ENCODE assay signal across 1 cellular context in the genomic region with DNA sequence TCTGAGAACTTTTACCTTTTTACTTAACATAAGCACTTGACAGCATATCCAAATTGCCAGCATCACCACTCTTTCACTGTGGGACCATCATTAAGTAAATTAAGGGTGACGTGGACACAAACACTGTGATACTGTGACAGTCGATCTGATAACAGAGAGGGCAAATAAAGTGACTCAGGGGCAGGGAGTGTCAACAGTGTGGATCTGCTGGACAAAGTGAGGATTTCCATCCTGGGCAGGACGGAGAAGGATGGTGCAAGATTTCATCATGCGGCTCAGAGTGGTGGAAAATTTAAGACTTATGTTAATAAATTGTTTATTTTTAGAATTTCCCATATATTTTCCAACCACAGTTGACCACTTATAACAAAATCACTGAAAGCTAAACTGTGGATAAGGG.
TF ChIP-seq lines count a peak whose summit lies in the region.

No MANE protein-coding gene starts in this region.

TF ChIP-seq in HepG2, 621 proteins besides CTCF, POLR2A, EP300 and RAD21 (continued from another document and continues in another):
- TF ChIP-seq ZNF350 (CRISPR knock-in tag; IDR thresholded peaks at IDR 0.05; ENCODE audit: borderline replicate concordance, low read depth) (0 out of 2 replicates have a peak, but pooled peaks have one; percentile 31), RAD51 (IDR thresholded peaks at IDR 0.05; ENCODE audit: borderline replicate concordance) (no peak), ZNF34 (CRISPR knock-in tag; IDR thresholded peaks at IDR 0.05; ENCODE audit: borderline replicate concordance) (no peak), NR2F2 (IDR thresholded peaks at IDR 0.05; ENCODE audit: borderline replicate concordance, low read depth) (0 out of 2 replicates have a peak, but pooled peaks have one; percentile 23), ZBTB3 (CRISPR knock-in tag; IDR thresholded peaks at IDR 0.05; ENCODE audit: borderline replicate concordance, low read depth) (no peak), CCDC6 (CRISPR knock-in tag; IDR thresholded peaks at IDR 0.05) (peak; percentile 77; the same call in 1 of the 2 replicates), ZFP36 (IDR thresholded peaks at IDR 0.05; ENCODE audit: borderline replicate concordance, low read depth, low read length, partially characterized antibody) (no peak), ZNF331 (CRISPR knock-in tag; IDR thresholded peaks at IDR 0.05) (peak; percentile 77), ASH2L (IDR thresholded peaks at IDR 0.05; ENCODE audit: insufficient read length, low read depth, low read length) (no peak), FOXA3 (CRISPR knock-in tag; IDR thresholded peaks at IDR 0.05) (peak; percentile 97), ZNF777 (CRISPR knock-in tag; IDR thresholded peaks at IDR 0.05) (no peak), ZNF430 (CRISPR knock-in tag; IDR thresholded peaks at IDR 0.05) (no peak), ZNF724P (CRISPR knock-in tag; IDR thresholded peaks at IDR 0.05; ENCODE audit: borderline replicate concordance) (no peak), KDM6A (CRISPR knock-in tag; IDR thresholded peaks at IDR 0.05; ENCODE audit: low read depth) (0 out of 2 replicates have a peak, but pooled peaks have one; percentile 26), MAFF (IDR thresholded peaks at IDR 0.05; ENCODE audit: low read depth, low read length) (0 out of 2 replicates have a peak, but pooled peaks have one; percentile 2), BCL6 (CRISPR knock-in tag; IDR thresholded peaks at IDR 0.05) (peak; percentile 63; the same call in 1 of the 2 replicates), ISL2 (CRISPR knock-in tag; IDR thresholded peaks at IDR 0.05) (peak; percentile 76; the same call in 1 of the 2 replicates), ZNF24 (IDR thresholded peaks at IDR 0.05) (no peak), GABPA (IDR thresholded peaks at IDR 0.05; ENCODE audit: low read depth, low read length) (no peak), GABPA (CRISPR knock-in tag; IDR thresholded peaks at IDR 0.05; ENCODE audit: low read depth) (peak; percentile 15; the same call in 1 of the 2 replicates), RCOR2 (CRISPR knock-in tag; IDR thresholded peaks at IDR 0.05) (no peak), ZIK1 (CRISPR knock-in tag; IDR thresholded peaks at IDR 0.05; ENCODE audit: borderline replicate concordance, low read depth) (no peak), ZNF124 (CRISPR knock-in tag; IDR thresholded peaks at IDR 0.05) (no peak), FOXA1 (IDR thresholded peaks at IDR 0.05) (peak; percentile 64), FOXA1 (CRISPR knock-in tag; IDR thresholded peaks at IDR 0.05) (peak; percentile 98), GATAD2A (CRISPR knock-in tag; IDR thresholded peaks at IDR 0.05) (peak; percentile 92), CBX5 (CRISPR knock-in tag; IDR thresholded peaks at IDR 0.05; ENCODE audit: borderline replicate concordance) (no peak), HDAC1 (CRISPR knock-in tag; IDR thresholded peaks at IDR 0.05) (peak; percentile 58; the same call in 1 of the 2 replicates)
- TF ChIP-seq, protein P1, sequence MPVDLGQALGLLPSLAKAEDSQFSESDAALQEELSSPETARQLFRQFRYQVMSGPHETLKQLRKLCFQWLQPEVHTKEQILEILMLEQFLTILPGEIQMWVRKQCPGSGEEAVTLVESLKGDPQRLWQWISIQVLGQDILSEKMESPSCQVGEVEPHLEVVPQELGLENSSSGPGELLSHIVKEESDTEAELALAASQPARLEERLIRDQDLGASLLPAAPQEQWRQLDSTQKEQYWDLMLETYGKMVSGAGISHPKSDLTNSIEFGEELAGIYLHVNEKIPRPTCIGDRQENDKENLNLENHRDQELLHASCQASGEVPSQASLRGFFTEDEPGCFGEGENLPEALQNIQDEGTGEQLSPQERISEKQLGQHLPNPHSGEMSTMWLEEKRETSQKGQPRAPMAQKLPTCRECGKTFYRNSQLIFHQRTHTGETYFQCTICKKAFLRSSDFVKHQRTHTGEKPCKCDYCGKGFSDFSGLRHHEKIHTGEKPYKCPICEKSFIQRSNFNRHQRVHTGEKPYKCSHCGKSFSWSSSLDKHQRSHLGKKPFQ (CRISPR knock-in tag; IDR thresholded peaks at IDR 0.05; ENCODE audit: insufficient replicate concordance), result peak; percentile 30
- TF ChIP-seq, protein P2, sequence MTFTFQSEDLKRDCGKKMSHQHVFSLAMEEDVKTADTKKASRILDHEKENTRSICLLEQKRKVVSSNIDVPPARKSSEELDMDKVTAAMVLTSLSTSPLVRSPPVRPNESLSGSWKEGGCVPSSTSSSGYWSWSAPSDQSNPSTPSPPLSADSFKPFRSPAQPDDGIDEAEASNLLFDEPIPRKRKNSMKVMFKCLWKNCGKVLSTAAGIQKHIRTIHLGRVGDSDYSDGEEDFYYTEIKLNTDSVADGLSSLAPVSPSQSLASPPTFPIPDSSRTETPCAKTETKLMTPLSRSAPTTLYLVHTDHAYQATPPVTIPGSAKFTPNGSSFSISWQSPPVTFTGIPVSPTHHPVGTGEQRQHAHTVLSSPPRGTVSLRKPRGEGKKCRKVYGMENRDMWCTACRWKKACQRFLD (CRISPR knock-in tag; IDR thresholded peaks at IDR 0.05; ENCODE audit: borderline replicate concordance), result no peak
- TF ChIP-seq, protein P3, sequence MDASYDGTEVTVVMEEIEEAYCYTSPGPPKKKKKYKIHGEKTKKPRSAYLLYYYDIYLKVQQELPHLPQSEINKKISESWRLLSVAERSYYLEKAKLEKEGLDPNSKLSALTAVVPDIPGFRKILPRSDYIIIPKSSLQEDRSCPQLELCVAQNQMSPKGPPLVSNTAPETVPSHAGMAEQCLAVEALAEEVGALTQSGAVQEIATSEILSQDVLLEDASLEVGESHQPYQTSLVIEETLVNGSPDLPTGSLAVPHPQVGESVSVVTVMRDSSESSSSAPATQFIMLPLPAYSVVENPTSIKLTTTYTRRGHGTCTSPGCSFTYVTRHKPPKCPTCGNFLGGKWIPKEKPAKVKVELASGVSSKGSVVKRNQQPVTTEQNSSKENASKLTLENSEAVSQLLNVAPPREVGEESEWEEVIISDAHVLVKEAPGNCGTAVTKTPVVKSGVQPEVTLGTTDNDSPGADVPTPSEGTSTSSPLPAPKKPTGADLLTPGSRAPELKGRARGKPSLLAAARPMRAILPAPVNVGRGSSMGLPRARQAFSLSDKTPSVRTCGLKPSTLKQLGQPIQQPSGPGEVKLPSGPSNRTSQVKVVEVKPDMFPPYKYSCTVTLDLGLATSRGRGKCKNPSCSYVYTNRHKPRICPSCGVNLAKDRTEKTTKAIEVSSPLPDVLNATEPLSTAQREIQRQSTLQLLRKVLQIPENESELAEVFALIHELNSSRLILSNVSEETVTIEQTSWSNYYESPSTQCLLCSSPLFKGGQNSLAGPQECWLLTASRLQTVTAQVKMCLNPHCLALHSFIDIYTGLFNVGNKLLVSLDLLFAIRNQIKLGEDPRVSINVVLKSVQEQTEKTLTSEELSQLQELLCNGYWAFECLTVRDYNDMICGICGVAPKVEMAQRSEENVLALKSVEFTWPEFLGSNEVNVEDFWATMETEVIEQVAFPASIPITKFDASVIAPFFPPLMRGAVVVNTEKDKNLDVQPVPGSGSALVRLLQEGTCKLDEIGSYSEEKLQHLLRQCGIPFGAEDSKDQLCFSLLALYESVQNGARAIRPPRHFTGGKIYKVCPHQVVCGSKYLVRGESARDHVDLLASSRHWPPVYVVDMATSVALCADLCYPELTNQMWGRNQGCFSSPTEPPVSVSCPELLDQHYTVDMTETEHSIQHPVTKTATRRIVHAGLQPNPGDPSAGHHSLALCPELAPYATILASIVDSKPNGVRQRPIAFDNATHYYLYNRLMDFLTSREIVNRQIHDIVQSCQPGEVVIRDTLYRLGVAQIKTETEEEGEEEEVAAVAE (CRISPR knock-in tag; IDR thresholded peaks at IDR 0.05; ENCODE audit: borderline replicate concordance), result no peak
- TF ChIP-seq, protein P4, sequence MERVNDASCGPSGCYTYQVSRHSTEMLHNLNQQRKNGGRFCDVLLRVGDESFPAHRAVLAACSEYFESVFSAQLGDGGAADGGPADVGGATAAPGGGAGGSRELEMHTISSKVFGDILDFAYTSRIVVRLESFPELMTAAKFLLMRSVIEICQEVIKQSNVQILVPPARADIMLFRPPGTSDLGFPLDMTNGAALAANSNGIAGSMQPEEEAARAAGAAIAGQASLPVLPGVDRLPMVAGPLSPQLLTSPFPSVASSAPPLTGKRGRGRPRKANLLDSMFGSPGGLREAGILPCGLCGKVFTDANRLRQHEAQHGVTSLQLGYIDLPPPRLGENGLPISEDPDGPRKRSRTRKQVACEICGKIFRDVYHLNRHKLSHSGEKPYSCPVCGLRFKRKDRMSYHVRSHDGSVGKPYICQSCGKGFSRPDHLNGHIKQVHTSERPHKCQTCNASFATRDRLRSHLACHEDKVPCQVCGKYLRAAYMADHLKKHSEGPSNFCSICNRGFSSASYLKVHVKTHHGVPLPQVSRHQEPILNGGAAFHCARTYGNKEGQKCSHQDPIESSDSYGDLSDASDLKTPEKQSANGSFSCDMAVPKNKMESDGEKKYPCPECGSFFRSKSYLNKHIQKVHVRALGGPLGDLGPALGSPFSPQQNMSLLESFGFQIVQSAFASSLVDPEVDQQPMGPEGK (CRISPR knock-in tag; IDR thresholded peaks at IDR 0.05), result peak; percentile 64; the same call in 1 of the 2 replicates
- TF ChIP-seq, protein P5, sequence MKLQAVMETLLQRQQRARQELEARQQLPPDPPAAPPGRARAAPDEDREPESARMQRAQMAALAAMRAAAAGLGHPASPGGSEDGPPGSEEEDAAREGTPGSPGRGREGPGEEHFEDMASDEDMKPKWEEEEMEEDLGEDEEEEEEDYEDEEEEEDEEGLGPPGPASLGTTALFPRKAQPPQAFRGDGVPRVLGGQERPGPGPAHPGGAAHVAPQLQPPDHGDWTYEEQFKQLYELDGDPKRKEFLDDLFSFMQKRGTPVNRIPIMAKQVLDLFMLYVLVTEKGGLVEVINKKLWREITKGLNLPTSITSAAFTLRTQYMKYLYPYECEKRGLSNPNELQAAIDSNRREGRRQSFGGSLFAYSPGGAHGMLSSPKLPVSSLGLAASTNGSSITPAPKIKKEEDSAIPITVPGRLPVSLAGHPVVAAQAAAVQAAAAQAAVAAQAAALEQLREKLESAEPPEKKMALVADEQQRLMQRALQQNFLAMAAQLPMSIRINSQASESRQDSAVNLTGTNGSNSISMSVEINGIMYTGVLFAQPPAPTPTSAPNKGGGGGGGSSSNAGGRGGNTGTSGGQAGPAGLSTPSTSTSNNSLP (IDR thresholded peaks at IDR 0.05; ENCODE audit: low read depth, low read length), result peak; percentile 98
- TF ChIP-seq, protein P6, sequence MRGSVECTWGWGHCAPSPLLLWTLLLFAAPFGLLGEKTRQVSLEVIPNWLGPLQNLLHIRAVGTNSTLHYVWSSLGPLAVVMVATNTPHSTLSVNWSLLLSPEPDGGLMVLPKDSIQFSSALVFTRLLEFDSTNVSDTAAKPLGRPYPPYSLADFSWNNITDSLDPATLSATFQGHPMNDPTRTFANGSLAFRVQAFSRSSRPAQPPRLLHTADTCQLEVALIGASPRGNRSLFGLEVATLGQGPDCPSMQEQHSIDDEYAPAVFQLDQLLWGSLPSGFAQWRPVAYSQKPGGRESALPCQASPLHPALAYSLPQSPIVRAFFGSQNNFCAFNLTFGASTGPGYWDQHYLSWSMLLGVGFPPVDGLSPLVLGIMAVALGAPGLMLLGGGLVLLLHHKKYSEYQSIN (CRISPR knock-in tag; IDR thresholded peaks at IDR 0.05; ENCODE audit: borderline replicate concordance), result no peak
- TF ChIP-seq, protein P7, sequence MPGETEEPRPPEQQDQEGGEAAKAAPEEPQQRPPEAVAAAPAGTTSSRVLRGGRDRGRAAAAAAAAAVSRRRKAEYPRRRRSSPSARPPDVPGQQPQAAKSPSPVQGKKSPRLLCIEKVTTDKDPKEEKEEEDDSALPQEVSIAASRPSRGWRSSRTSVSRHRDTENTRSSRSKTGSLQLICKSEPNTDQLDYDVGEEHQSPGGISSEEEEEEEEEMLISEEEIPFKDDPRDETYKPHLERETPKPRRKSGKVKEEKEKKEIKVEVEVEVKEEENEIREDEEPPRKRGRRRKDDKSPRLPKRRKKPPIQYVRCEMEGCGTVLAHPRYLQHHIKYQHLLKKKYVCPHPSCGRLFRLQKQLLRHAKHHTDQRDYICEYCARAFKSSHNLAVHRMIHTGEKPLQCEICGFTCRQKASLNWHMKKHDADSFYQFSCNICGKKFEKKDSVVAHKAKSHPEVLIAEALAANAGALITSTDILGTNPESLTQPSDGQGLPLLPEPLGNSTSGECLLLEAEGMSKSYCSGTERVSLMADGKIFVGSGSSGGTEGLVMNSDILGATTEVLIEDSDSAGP (CRISPR knock-in tag; IDR thresholded peaks at IDR 0.05; ENCODE audit: borderline replicate concordance), result no peak
- TF ChIP-seq, protein P8, sequence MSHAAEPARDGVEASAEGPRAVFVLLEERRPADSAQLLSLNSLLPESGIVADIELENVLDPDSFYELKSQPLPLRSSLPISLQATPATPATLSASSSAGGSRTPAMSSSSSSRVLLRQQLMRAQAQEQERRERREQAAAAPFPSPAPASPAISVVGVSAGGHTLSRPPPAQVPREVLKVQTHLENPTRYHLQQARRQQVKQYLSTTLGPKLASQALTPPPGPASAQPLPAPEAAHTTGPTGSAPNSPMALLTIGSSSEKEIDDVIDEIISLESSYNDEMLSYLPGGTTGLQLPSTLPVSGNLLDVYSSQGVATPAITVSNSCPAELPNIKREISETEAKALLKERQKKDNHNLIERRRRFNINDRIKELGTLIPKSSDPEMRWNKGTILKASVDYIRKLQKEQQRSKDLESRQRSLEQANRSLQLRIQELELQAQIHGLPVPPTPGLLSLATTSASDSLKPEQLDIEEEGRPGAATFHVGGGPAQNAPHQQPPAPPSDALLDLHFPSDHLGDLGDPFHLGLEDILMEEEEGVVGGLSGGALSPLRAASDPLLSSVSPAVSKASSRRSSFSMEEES (CRISPR knock-in tag; IDR thresholded peaks at IDR 0.05), result peak; percentile 11; the same call in 1 of the 2 replicates
- TF ChIP-seq, protein P9, sequence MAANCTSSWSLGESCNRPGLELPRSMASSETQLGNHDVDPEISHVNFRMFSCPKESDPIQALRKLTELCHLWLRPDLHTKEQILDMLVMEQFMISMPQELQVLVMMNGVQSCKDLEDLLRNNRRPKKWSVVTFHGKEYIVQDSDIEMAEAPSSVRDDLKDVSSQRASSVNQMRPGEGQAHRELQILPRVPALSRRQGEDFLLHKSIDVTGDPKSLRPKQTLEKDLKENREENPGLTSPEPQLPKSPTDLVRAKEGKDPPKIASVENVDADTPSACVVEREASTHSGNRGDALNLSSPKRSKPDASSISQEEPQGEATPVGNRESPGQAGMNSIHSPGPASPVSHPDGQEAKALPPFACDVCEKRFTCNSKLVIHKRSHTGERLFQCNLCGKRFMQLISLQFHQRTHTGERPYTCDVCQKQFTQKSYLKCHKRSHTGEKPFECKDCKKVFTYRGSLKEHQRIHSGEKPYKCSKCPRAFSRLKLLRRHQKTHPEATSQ (CRISPR knock-in tag; IDR thresholded peaks at IDR 0.05; ENCODE audit: borderline replicate concordance), result no peak
- TF ChIP-seq, protein P10, sequence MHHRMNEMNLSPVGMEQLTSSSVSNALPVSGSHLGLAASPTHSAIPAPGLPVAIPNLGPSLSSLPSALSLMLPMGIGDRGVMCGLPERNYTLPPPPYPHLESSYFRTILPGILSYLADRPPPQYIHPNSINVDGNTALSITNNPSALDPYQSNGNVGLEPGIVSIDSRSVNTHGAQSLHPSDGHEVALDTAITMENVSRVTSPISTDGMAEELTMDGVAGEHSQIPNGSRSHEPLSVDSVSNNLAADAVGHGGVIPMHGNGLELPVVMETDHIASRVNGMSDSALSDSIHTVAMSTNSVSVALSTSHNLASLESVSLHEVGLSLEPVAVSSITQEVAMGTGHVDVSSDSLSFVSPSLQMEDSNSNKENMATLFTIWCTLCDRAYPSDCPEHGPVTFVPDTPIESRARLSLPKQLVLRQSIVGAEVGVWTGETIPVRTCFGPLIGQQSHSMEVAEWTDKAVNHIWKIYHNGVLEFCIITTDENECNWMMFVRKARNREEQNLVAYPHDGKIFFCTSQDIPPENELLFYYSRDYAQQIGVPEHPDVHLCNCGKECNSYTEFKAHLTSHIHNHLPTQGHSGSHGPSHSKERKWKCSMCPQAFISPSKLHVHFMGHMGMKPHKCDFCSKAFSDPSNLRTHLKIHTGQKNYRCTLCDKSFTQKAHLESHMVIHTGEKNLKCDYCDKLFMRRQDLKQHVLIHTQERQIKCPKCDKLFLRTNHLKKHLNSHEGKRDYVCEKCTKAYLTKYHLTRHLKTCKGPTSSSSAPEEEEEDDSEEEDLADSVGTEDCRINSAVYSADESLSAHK (CRISPR knock-in tag; IDR thresholded peaks at IDR 0.05; ENCODE audit: borderline replicate concordance), result no peak
